Comparison of ENCODE assay signal across 9 cellular contexts in the genomic region with DNA sequence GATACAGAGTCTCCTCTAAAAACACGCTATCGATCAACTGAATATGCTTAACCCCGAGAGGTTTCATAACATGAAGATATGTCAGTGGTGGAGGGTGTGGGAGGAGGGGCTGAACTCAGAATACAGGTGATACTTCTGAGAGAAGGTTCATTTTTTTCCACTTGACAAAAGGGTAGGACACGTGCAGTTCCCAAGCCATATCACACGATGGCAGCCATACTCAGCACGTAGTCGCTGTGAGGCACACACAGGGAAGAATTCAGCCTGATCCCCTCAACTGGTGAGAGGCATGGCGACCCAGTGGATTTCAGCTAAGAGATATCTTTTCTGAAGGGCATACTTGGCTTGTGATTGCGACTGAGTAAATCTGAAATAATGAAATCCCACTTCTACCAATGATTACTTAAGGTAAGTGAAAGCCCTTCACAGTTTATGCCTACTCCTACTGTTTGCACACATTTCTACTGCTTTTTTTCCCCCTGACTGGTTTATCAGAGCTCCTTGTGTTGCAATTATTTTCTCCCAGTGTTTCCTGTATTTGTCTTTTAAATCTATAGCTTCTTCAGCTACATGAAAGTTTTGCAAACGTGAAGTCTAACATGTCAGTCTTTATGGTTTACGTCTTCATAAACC.
DNase-seq lines count a peak whose midpoint lies in the region; ATAC-seq, FAIRE-seq and TF ChIP-seq lines count a peak whose summit lies in the region.
"Had no signal": no experiment of that assay in that cellular context is flagged by ENCODE, and none has a peak within 500 bp of the region (broad histone marks: within the 10 kb centered on the region; RNA-seq: fewer than 3 reads in every experiment).

No MANE protein-coding gene starts in this region.

- TF ChIP-seq CTCF in AG04449 (IDR thresholded peaks at IDR 0.05; ENCODE audit: insufficient read depth, low read length, missing control alignments) (peak; percentile 73), GM12874 (IDR thresholded peaks at IDR 0.05; ENCODE audit: insufficient read depth, low read depth, low read length) (peak; percentile 48), fibroblast of pulmonary artery (IDR thresholded peaks at IDR 0.05; ENCODE audit: low read length, missing control alignments) (peak; percentile 44), pancreas (IDR thresholded peaks at IDR 0.05) (peak in 2 of 4 donors; percentile 12 to 22)

- peak overlapping the region in 3 of 4 donors; percentile 20 to 35 (median 20) for H3K27ac ChIP-seq in pancreas
- H3K27ac ChIP-seq: epithelial cell of prostate had no signal

- WGBS in pancreas, 2 donors = 22 to 24% methylated on average over 11 of the region's 11 CpGs

- no peaks in the 10 kb centered on the region for H3K27me3 ChIP-seq in pancreas

- no peaks in the 10 kb centered on the region for H3K9me3 ChIP-seq in pancreas

- intact Hi-C loops in pancreas (cut with DNase I) = loop anchor here in 1 of 3 donors (10.0 kb wide), 1 partner anchor 130 kb away; the partner anchor contains the start of gene CORIN

- H3K4me1 ChIP-seq in pancreas = peaks cover 0 to 12% (median 5%) of the 10 kb centered on the region in 3 donors

- CTCF ChIA-PET in AG04449 (lab: Yijun Ruan, JAX) = interaction anchor here (0.6 to 17.4 kb wide), 50 partner anchors 8 to 254 kb away, joined by 3 to 433 read pairs (median 5); partner anchors contain the start of genes CORIN and NFXL1

- DNase-seq in AG04449 (ENCODE audit: low read depth, low spot score) = no peak
- DNase-seq in HuH-7.5 (ENCODE audit: low spot score) = peak; percentile 19
- peak; percentile 58 for DNase-seq in RKO (ENCODE audit: low spot score)
- DNase-seq in fibroblast of pulmonary artery (ENCODE audit: low read depth) = peak; percentile 38
- DNase-seq in pancreas = peak; percentile 20 to 57 (median 34)
- no peak for DNase-seq in NCI-H446 treated with DMSO at 0.1 percent for 48 hours (lab: John Stamatoyannopoulos, UW)

- no peak overlapping the region for H3K4me3 ChIP-seq in AG04449 (ENCODE audit: low read depth, low read length)
- H3K4me3 ChIP-seq in fibroblast of pulmonary artery (replicated peaks; ENCODE audit: low read depth, low read length) = no peak overlapping the region
- H3K4me3 ChIP-seq in pancreas = no peak overlapping the region

- POLR2A ChIA-PET in AG04449 (lab: Yijun Ruan, JAX) = interaction anchor here (0.6 kb wide), 1 partner anchor 220 kb away, joined by 3 read pairs; the partner anchor contains the start of gene ATP10D

- ATAC-seq in pancreas = peak; percentile 89 to 97 (median 96)
- ATAC-seq in HG03108 (IDR thresholded peaks at IDR 0.05; ENCODE audit: unreplicated experiment) = no peak

- H3K36me3 ChIP-seq in pancreas = no peaks in the 10 kb centered on the region

- FAIRE-seq in pancreas (lab: Jason Lieb, UNC) = no peak

Comparison
In these comparisons a context has a peak if more than half of its experiments do, and no peak if none do; other contexts are left out.
1. DNase-seq: peak in HuH-7.5 (single experiment), RKO (single experiment), fibroblast of pulmonary artery (single experiment) and pancreas (6 of 6); none in AG04449 (single experiment) and NCI-H446 treated with DMSO at 0.1 percent for 48 hours (single experiment).